8 cellular contexts compared by ENCODE assay signal in genomic region chr19:11673608-11674041, GRCh38.
DNase-seq lines count a peak whose midpoint lies in the region; ATAC-seq, FAIRE-seq and TF ChIP-seq lines count a peak whose summit lies in the region.

No MANE protein-coding gene starts in this region.

- peaks cover 7% of the 10 kb centered on the region; the same call in 1 of the 2 replicates for H3K36me3 ChIP-seq in MG63
- no peaks in the 10 kb centered on the region for H3K36me3 ChIP-seq in keratinocyte (ENCODE audit: control insufficient read depth in 2 of 2, extremely low read depth in 1 of 2, insufficient read depth in 2 of 2, low read length in 2 of 2)
- H3K36me3 ChIP-seq in small intestine (ENCODE audit: control insufficient read depth in 2 of 2, insufficient read depth in 2 of 2, low read length in 2 of 2): no peaks in the 10 kb centered on the region

- peak; percentile 76 for DNase-seq in Daoy (ENCODE audit: low read depth)
- peak; percentile 29 for DNase-seq in MG63
- DNase-seq in cerebellum (ENCODE audit: low spot score): peak; percentile 78
- DNase-seq in keratinocyte (ENCODE audit: low read depth, low spot score): no peak
- DNase-seq in small intestine: peak; percentile 67
- no peak for DNase-seq in activated T-helper 2 cell treated with anti-CD3 and anti-CD28 coated beads, Interferon-gamma antibody, Interleukin-2, Interleukin-4, amounts not matched to agents 10 μg/mL and 5 μg/mL and 100 μg/mL, durations not matched to agents 14 hours and 24 hours and 36 hours (ENCODE audit: low spot score)

- intact Hi-C loops in activated T-helper 2 cell treated with anti-CD3 and anti-CD28 coated beads, Interferon-gamma antibody, Interleukin-2, Interleukin-4, amounts not matched to agents 10 μg/mL and 5 μg/mL and 100 μg/mL, durations not matched to agents 14 hours and 24 hours and 36 hours (cut with micrococcal nuclease): no loop called here

- peaks cover 39% of the 10 kb centered on the region for H3K9me3 ChIP-seq in MG63
- H3K9me3 ChIP-seq in keratinocyte (ENCODE audit: control insufficient read depth, low read depth, low read length): no peaks in the 10 kb centered on the region
- no peaks in the 10 kb centered on the region for H3K9me3 ChIP-seq in small intestine (ENCODE audit: control insufficient read depth, low read depth)

- no peak for ATAC-seq in HG02885 (IDR thresholded peaks at IDR 0.05; ENCODE audit: poor library complexity, unreplicated experiment)
- no peak for ATAC-seq in GM18517 (IDR thresholded peaks at IDR 0.05; ENCODE audit: unreplicated experiment)

- 7 to 52% (median 46%) methylated on average over 14 of the region's 14 CpGs for WGBS in small intestine, 3 donors

- FAIRE-seq in keratinocyte (lab: Jason Lieb, UNC): no peak
- FAIRE-seq in small intestine (lab: Jason Lieb, UNC): no peak

- peak overlapping the region; percentile 8 for H2AFZ ChIP-seq in keratinocyte (ENCODE audit: control insufficient read depth, low read length)

- peaks cover 2% of the 10 kb centered on the region for H3K4me1 Mint-ChIP-seq in activated T-helper 2 cell treated with anti-CD3 and anti-CD28 coated beads, Interferon-gamma antibody, Interleukin-2, Interleukin-4, amounts not matched to agents 10 μg/mL and 5 μg/mL and 100 μg/mL, durations not matched to agents 14 hours and 24 hours and 36 hours (ENCODE audit: low read depth)

- no peaks in the 10 kb centered on the region for H3K4me1 ChIP-seq in keratinocyte (ENCODE audit: control insufficient read depth, extremely low read depth, insufficient read depth, low read length)
- H3K4me1 ChIP-seq in small intestine (ENCODE audit: control insufficient read depth in 2 of 2, insufficient read depth in 1 of 2, low read depth in 1 of 2, low read length in 1 of 2): peaks cover 0 to 4% of the 10 kb centered on the region in 2 donors

- H3K4me2 ChIP-seq in keratinocyte (ENCODE audit: control insufficient read depth, extremely low read depth, insufficient read depth, low read depth, low read length): peak overlapping the region; percentile 50

- H3K27ac ChIP-seq in keratinocyte (ENCODE audit: control insufficient read depth, insufficient read depth, low read length): no peak overlapping the region
- H3K27ac ChIP-seq in small intestine (ENCODE audit: low read depth in 1 of 2, low read length in 1 of 2): no peak overlapping the region

- peaks cover 30% of the 10 kb centered on the region for H3K9me3 Mint-ChIP-seq in activated T-helper 2 cell treated with anti-CD3 and anti-CD28 coated beads, Interferon-gamma antibody, Interleukin-2, Interleukin-4, amounts not matched to agents 10 μg/mL and 5 μg/mL and 100 μg/mL, durations not matched to agents 14 hours and 24 hours and 36 hours

- dilution Hi-C loops in keratinocyte (cut with MboI; ENCODE audit: extremely low pct_ligation_motif_present, low sequenced_read_pairs): no loop called here

- no peak overlapping the region for H3K4me3 ChIP-seq in MG63
- peak overlapping the region; percentile 6 to 39 (median 30) for H3K4me3 ChIP-seq in keratinocyte (ENCODE audit: control insufficient read depth in 2 of 3, extremely low read depth in 1 of 3, insufficient read depth in 2 of 3, low read depth in 1 of 3, low read length in 3 of 3)
- H3K4me3 ChIP-seq in small intestine (ENCODE audit: low read depth in 1 of 2, low read length in 2 of 2): no peak overlapping the region

- no peak overlapping the region for H3K4me3 Mint-ChIP-seq in activated T-helper 2 cell treated with anti-CD3 and anti-CD28 coated beads, Interferon-gamma antibody, Interleukin-2, Interleukin-4, amounts not matched to agents 10 μg/mL and 5 μg/mL and 100 μg/mL, durations not matched to agents 14 hours and 24 hours and 36 hours (ENCODE audit: low read depth)

- no peaks in the 10 kb centered on the region for H3K27me3 Mint-ChIP-seq in activated T-helper 2 cell treated with anti-CD3 and anti-CD28 coated beads, Interferon-gamma antibody, Interleukin-2, Interleukin-4, amounts not matched to agents 10 μg/mL and 5 μg/mL and 100 μg/mL, durations not matched to agents 14 hours and 24 hours and 36 hours (ENCODE audit: low read depth)

- no peak overlapping the region for H3K27ac Mint-ChIP-seq in activated T-helper 2 cell treated with anti-CD3 and anti-CD28 coated beads, Interferon-gamma antibody, Interleukin-2, Interleukin-4, amounts not matched to agents 10 μg/mL and 5 μg/mL and 100 μg/mL, durations not matched to agents 14 hours and 24 hours and 36 hours

- no peak overlapping the region for H3K9ac ChIP-seq in keratinocyte (ENCODE audit: control insufficient read depth, extremely low read depth, insufficient read depth, low read length)

- H4K20me1 ChIP-seq in keratinocyte (ENCODE audit: control insufficient read depth, extremely low read depth, insufficient read depth, low read length): no peaks in the 10 kb centered on the region

- TF ChIP-seq CTCF in keratinocyte (optimal IDR thresholded peaks at IDR 0.05 in 1 of 3, IDR thresholded peaks at IDR 0.05 in 1 of 3, conservative IDR thresholded peaks at IDR 0.05 in 1 of 3; ENCODE audit: extremely low read depth in 1 of 3, insufficient read depth in 2 of 3, low read length in 3 of 3): peak; percentile 49 to 71 (median 63)

- H3K27me3 ChIP-seq in MG63: no peaks in the 10 kb centered on the region
- no peaks in the 10 kb centered on the region for H3K27me3 ChIP-seq in keratinocyte (ENCODE audit: control insufficient read depth, extremely low read depth, insufficient read depth, low read length)
- H3K27me3 ChIP-seq in small intestine (ENCODE audit: control insufficient read depth in 2 of 2, insufficient read depth in 2 of 2, low read length in 2 of 2): peaks cover 0 to 6% of the 10 kb centered on the region in 2 donors

- no peaks in the 10 kb centered on the region for H3K36me3 Mint-ChIP-seq in activated T-helper 2 cell treated with anti-CD3 and anti-CD28 coated beads, Interferon-gamma antibody, Interleukin-2, Interleukin-4, amounts not matched to agents 10 μg/mL and 5 μg/mL and 100 μg/mL, durations not matched to agents 14 hours and 24 hours and 36 hours (ENCODE audit: low read depth)

- H3K9me1 ChIP-seq in keratinocyte (ENCODE audit: control insufficient read depth, extremely low read depth, insufficient read depth, low read length): no peaks in the 10 kb centered on the region

- no peaks in the 10 kb centered on the region for H3K79me2 ChIP-seq in keratinocyte (ENCODE audit: control insufficient read depth, insufficient read depth, low read length)

Comparison
In these comparisons a context has a peak if more than half of its experiments do, and no peak if none do; other contexts are left out.
1. DNase-seq: peak in Daoy (single experiment), MG63 (single experiment), cerebellum (single experiment) and small intestine (single experiment); none in keratinocyte (single experiment) and activated T-helper 2 cell treated with anti-CD3 and anti-CD28 coated beads, Interferon-gamma antibody, Interleukin-2, Interleukin-4, amounts not matched to agents 10 μg/mL and 5 μg/mL and 100 μg/mL, durations not matched to agents 14 hours and 24 hours and 36 hours (single experiment).
2. H3K4me3 ChIP-seq: peak in keratinocyte (3 of 3); none in MG63 (single experiment) and small intestine (0 of 2).